Comparison of ENCODE assay signal across 8 cellular contexts in the genomic region with DNA sequence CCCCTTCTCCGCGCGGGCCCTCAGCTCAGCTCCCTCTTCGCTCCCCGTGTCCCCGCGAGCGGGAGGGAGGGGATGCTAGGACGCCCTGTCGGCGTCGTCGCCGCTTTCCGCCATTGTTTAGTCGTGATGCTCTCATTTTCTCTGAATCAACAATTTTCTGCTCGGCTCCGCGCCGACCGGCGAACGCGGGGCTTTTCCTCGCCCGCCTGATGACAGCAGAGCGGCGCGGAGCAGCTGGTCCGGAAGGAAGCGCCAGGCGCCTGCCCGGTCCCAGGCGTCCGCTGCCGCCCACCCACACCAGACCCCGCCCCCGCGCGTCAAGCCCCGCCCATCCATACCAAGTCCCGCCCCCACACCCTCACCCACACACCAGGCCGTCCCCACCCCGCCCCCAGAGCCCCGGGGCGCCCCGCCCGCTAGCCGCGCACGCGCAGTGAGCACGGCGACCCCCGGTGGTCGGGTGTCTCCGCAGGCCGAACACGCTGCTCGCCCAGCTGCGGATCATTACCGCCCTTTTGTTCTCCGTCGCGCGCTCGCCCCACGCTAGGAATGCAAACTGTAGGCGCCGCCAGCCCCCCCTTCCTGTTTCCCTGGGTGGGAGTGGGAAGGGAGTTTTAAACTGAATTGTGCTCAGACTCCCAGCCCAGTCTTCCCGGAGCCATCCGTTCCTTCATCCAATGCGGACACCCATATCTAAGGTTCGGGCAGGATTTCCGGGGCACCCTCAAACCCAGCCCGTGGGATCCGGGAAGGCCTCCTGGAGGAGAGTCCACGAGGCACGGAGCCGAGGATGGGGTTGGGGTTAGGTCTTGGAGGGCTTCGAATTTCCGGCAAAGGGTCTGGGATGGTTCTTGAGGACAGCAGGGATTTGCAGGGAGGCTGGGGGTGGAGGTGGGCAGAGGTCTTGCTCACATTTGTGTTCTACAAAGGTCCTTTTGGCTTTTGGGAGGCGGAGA. TPM values are rescaled to one million over a fixed set of nuclear protein-coding genes. Genes with fewer than 3 reads are reported as not detected.
DNase-seq lines count a peak whose midpoint lies in the region; ATAC-seq and FAIRE-seq lines count a peak whose summit lies in the region.

No MANE protein-coding gene starts in this region.

- H3K27me3 ChIP-seq in small intestine (ENCODE audit: control insufficient read depth in 2 of 2, insufficient read depth in 2 of 2, low read length in 2 of 2) = peaks cover 0 to 8% of the 10 kb centered on the region in 2 donors

- 5 to 21% (median 18%) methylated on average over 45 to 83 of the region's 83 CpGs for WGBS in small intestine, 3 donors

- FAIRE-seq in small intestine (lab: Jason Lieb, UNC) = no peak

- no peak overlapping the region for H3K27ac ChIP-seq in small intestine (ENCODE audit: low read depth in 1 of 2, low read length in 1 of 2)

- no peaks in the 10 kb centered on the region for H3K4me1 ChIP-seq in small intestine (ENCODE audit: control insufficient read depth in 2 of 2, insufficient read depth in 1 of 2, low read depth in 1 of 2, low read length in 1 of 2)

- no peaks in the 10 kb centered on the region for H3K36me3 ChIP-seq in small intestine (ENCODE audit: control insufficient read depth in 2 of 2, insufficient read depth in 2 of 2, low read length in 2 of 2)

- H3K9me3 ChIP-seq in iPS-18c (ENCODE audit: control insufficient read depth, insufficient read depth, low read length) (no peaks in the 10 kb centered on the region), small intestine (ENCODE audit: control insufficient read depth, low read depth) (no peaks in the 10 kb centered on the region)

- H3K4me3 ChIP-seq in iPS-18c (ENCODE audit: insufficient read depth, low read depth, low read length) (peak overlapping the region; percentile 75), small intestine (ENCODE audit: low read depth in 1 of 2, low read length in 2 of 2) (peak overlapping the region in 1 of 2 donors; percentile 4)

- peak; percentile 63 for DNase-seq in EL
- DNase-seq in T-helper 2 cell = peak; percentile 9 to 63 (median 43)
- peak; percentile 76 for DNase-seq in astrocyte of the hippocampus (ENCODE audit: low read depth, low spot score)
- DNase-seq in small intestine = peak; percentile 2
- DNase-seq in NOMO-1 (lab: John Stamatoyannopoulos, UW; ENCODE audit: unreplicated experiment in 2 of 2) = no peak
- no peak for DNase-seq in mesenteric fat pad (ENCODE audit: low spot score)

- peak; percentile 65 for ATAC-seq in HG03095 (IDR thresholded peaks at IDR 0.05; ENCODE audit: unreplicated experiment)

RNA-seq across cellular contexts. Expression of gene SLC32A1, which starts 49.8 kb away (rescaled TPM):
- not detected for polyA plus RNA-seq in small intestine
- total RNA-seq in mesenteric fat pad = not detected

Comparison
In these comparisons a context has a peak if more than half of its experiments do, and no peak if none do; other contexts are left out.
1. DNase-seq: peak in EL (single experiment), T-helper 2 cell (5 of 5), astrocyte of the hippocampus (single experiment) and small intestine (single experiment); none in NOMO-1 (0 of 2) and mesenteric fat pad (single experiment).